7 cellular contexts compared by ENCODE assay signal in the genomic region with DNA sequence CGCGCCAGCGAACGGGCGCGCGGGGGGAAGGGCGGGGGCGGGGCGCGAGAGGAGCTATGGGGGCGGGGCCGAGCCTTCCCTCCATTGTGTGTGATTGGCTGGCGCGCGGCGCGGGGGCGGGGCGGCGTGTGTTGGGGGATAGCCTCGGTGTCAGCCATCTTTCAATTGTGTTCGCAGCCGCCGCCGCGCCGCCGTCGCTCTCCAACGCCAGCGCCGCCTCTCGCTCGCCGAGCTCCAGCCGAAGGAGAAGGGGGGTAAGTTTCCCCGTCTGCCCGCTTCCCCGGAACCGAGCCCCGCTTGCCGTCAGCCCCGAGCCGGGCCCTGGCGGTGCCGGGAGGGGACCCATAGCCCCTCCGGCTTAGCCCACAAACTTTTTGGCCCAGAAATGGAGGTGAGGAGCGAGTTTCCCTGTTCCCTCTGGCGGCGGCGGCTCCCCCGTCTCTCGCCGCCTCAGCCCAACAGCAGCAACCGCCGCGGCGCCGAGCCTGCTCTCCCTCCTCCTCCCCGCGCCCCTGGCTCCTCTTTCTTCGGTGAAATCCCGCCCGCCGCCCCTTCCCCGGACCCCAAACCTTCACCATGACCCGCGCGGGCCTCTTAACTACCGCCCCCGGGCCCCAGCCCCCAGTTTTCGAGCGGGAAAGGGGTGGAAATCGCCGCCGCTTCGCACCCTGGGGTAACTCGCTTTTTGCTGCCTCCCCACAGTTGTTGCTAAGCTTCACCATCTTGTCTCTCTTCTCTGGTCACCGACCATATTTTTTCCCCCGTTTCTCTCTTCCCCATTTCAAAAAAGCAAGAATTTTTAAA. TPM values are rescaled to one million over a fixed set of nuclear protein-coding genes. Genes with fewer than 3 reads are reported as not detected.
A peak's percentile ranks its signal among the peaks of the same experiment; 100 is the strongest.
DNase-seq lines count a peak whose midpoint lies in the region; ATAC-seq and TF ChIP-seq lines count a peak whose summit lies in the region.

TSS of gene H3-3A (plus strand) at position 159 of the 804 bp plus-strand sequence. CDS start 1,636 bp downstream, outside the sequence.

- H3K4me2 ChIP-seq in hepatocyte, result peak within 1 kb of the TSS; percentile 89

- peak within 1 kb of the TSS; percentile 93 for H3K4me3 ChIP-seq in astrocyte of the cerebellum (ENCODE audit: low read depth, low read length)
- peak within 1 kb of the TSS; percentile 84 for H3K4me3 ChIP-seq in hepatocyte
- H3K4me3 ChIP-seq in retinal pigment epithelial cell (ENCODE audit: low read length), result peak within 1 kb of the TSS; percentile 78

- H3K27ac ChIP-seq in hepatocyte, result peak within 1 kb of the TSS; percentile 100

- DNase-seq in NCI-H2081 (lab: John Stamatoyannopoulos, UW) (peak; percentile 95 to 98), T-helper 9 cell (peak; percentile 99), astrocyte of the cerebellum (ENCODE audit: low read depth) (peak; percentile 86), hepatocyte (ENCODE audit: low spot score) (peak; percentile 99), retinal pigment epithelial cell (ENCODE audit: low read depth) (no peak)

- H3K27me3 ChIP-seq in hepatocyte, result no peaks in the 10 kb centered on the region

- peaks cover 43% of the 10 kb centered on the region for H4K20me1 ChIP-seq in hepatocyte (ENCODE audit: insufficient read depth, poor library complexity, severe bottlenecking)

- H2AFZ ChIP-seq in hepatocyte, result peak within 1 kb of the TSS; percentile 87

- peaks cover 64% of the 10 kb centered on the region for H3K79me2 ChIP-seq in hepatocyte

- no peak for TF ChIP-seq CTCF in astrocyte of the cerebellum (IDR thresholded peaks at IDR 0.05; ENCODE audit: low read depth, low read length, missing control alignments)
- TF ChIP-seq CTCF in hepatocyte (IDR thresholded peaks at IDR 0.05; ENCODE audit: poor library complexity), result peak; percentile 17
- no peak for TF ChIP-seq CTCF in retinal pigment epithelial cell (conservative IDR thresholded peaks at IDR 0.05; ENCODE audit: low read depth, low read length)

- peaks cover 3% of the 10 kb centered on the region for H3K36me3 ChIP-seq in hepatocyte (replicated peaks; ENCODE audit: insufficient read depth, low read depth)

- H3K9me3 ChIP-seq in hepatocyte (ENCODE audit: low read depth), result no peaks in the 10 kb centered on the region

- in situ Hi-C loops in astrocyte of the cerebellum (cut with HindIII; ENCODE audit: low sequenced_read_pairs), result no loop called here

- peaks cover 8% of the 10 kb centered on the region for H3K4me1 ChIP-seq in hepatocyte (ENCODE audit: insufficient read depth)

- no peaks in the 10 kb centered on the region for H3K9me2 ChIP-seq in hepatocyte (replicated peaks; ENCODE audit: insufficient read depth)

- peak; percentile 81 for ATAC-seq in GM18511 (IDR thresholded peaks at IDR 0.05; ENCODE audit: unreplicated experiment)
- ATAC-seq in HG03025 (IDR thresholded peaks at IDR 0.05; ENCODE audit: low FRiP score, unreplicated experiment), result peak; percentile 72

- WGBS in hepatocyte (ENCODE audit: low lambda C conversion rate, missing lambda C conversion rate), result 2% methylated on average over 30 of the region's 81 CpGs

RNA-seq across cellular contexts. Expression of gene H3-3A, which starts in this region (rescaled TPM):
- 617 and 722 TPM in 2 replicates for total RNA-seq in hepatocyte
- polyA plus RNA-seq in hepatocyte, result 528 and 543 TPM in 2 replicates
